In the genomic region with DNA sequence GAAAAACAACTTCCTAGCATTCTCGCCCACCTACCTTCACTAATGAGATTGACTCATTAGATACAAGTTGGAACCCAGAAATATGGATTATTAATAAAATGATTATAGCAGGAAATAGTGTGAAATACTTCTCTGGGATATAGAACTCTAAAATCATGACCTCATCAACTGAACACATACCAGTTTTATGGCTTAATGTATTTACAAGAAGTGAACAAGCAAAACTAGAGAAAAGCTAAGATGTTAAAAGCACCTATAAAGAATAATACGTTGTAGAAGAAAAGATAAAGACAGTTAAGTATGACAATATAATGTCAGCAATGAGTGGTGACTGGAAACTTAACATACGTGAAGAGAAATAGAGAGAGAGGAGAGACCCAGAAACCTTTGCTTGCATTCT, we compare ENCODE assay signal across 16 cellular contexts.
DNase-seq lines count a peak whose midpoint lies in the region; ATAC-seq and TF ChIP-seq lines count a peak whose summit lies in the region.
"Had no signal": no experiment of that assay in that cellular context is flagged by ENCODE, and none has a peak within 500 bp of the region (broad histone marks: within the 10 kb centered on the region; RNA-seq: fewer than 3 reads in every experiment).

No MANE protein-coding gene starts in this region.

- ATAC-seq in left colon (peak; percentile 81), HG02759 (IDR thresholded peaks at IDR 0.05; ENCODE audit: unreplicated experiment) (no peak)
- ATAC-seq: Panc1 had no signal

- 90 to 91% methylated on average over 3 of the region's 3 CpGs for WGBS in GM23248 (ENCODE audit: low coverage in 1 of 2, low lambda C conversion rate in 2 of 2, missing lambda C conversion rate in 2 of 2), 2 experiments
- WGBS in smooth muscle cell (ENCODE audit: low lambda C conversion rate) = 72% methylated on average over 3 of the region's 3 CpGs

- intact Hi-C loops in left colon (cut with DNase I, micrococcal nuclease) = no loop called here

- no peak overlapping the region for H3K4me3 ChIP-seq in GM23248
- H3K4me3 ChIP-seq in smooth muscle cell = no peak overlapping the region

- H3K9me3 ChIP-seq in GM23248 (ENCODE audit: low read depth) (no peaks in the 10 kb centered on the region), smooth muscle cell (replicated peaks; ENCODE audit: low read depth) (no peaks in the 10 kb centered on the region)

- H3K27ac ChIP-seq in GM23248 = no peak overlapping the region
- H3K27ac ChIP-seq in VCaP = peak overlapping the region; percentile 59
- no peak overlapping the region for H3K27ac ChIP-seq in smooth muscle cell (ENCODE audit: low read depth)
- H3K27ac ChIP-seq: HL-60 had no signal

- H3K4me1 ChIP-seq in GM23248 (ENCODE audit: insufficient read depth) (peaks cover 26% of the 10 kb centered on the region), smooth muscle cell (ENCODE audit: low read depth) (no peaks in the 10 kb centered on the region)

- no peak overlapping the region for H3K9ac ChIP-seq in GM23248
- no peak overlapping the region for H3K9ac ChIP-seq in smooth muscle cell (ENCODE audit: low read depth)

- TF ChIP-seq CTCF in VCaP (conservative IDR thresholded peaks at IDR 0.05) (no peak), smooth muscle cell (IDR thresholded peaks at IDR 0.05; ENCODE audit: borderline replicate concordance, insufficient read depth, poor library complexity, severe bottlenecking) (no peak), GM13977 (IDR thresholded peaks at IDR 0.05; ENCODE audit: extremely low read depth, insufficient read depth, missing control alignments) (no peak)

- in situ Hi-C loops in GM23248 (cut with MboI) = no loop called here
- in situ Hi-C loops in GM13977 (cut with MboI; ENCODE audit: low pct_unique_long_range_greater_than_20kb, low sequenced_read_pairs, unreplicated experiment) = no loop called here

- H3K27me3 ChIP-seq in GM23248 (replicated peaks; ENCODE audit: insufficient read depth) = no peaks in the 10 kb centered on the region
- H3K27me3 ChIP-seq in smooth muscle cell (ENCODE audit: low read depth) = no peaks in the 10 kb centered on the region

- H3F3A ChIP-seq in GM23248 (ENCODE audit: insufficient read depth) = peaks cover 17% of the 10 kb centered on the region
- H3F3A ChIP-seq in smooth muscle cell (ENCODE audit: low read depth) = peaks cover 6% of the 10 kb centered on the region

- DNase-seq in GM23248 = no peak
- DNase-seq in left colon = no peak
- DNase-seq in smooth muscle cell (lab: John Stamatoyannopoulos, UW; ENCODE audit: unreplicated experiment) = no peak
- DNase-seq in mesenteric fat pad (ENCODE audit: low spot score) = no peak
- no peak for DNase-seq in GM13977 (ENCODE audit: low spot score)
- DNase-seq: GF-D8; KG1; NCI-H1105 treated with DMSO at 0.1 percent for 48 hours; NCI-H2029 treated with DMSO at 0.1 percent for 48 hours; NCI-H510A treated with DMSO at 0.1 percent for 48 hours; NCI-H774; NK-92 treated with Interleukin-12 subunit alpha and Interleukin-12 subunit beta, amount 100 ng/mL, for 24 hours had no signal

- H3K9me2 ChIP-seq in GM23248 (ENCODE audit: insufficient read depth) = no peaks in the 10 kb centered on the region

- H3K79me2 ChIP-seq in GM23248 (ENCODE audit: insufficient read depth) = no peaks in the 10 kb centered on the region
- H3K79me2 ChIP-seq in smooth muscle cell (ENCODE audit: low read depth) = no peaks in the 10 kb centered on the region

- H3K4me2 ChIP-seq in GM23248 (ENCODE audit: unreplicated experiment) = peak overlapping the region; percentile 42
- peak overlapping the region; percentile 71 for H3K4me2 ChIP-seq in smooth muscle cell

- H2AFZ ChIP-seq in GM23248 = no peak overlapping the region
- H2AFZ ChIP-seq in smooth muscle cell (ENCODE audit: low read depth) = no peak overlapping the region

- H3K36me3 ChIP-seq in GM23248 (ENCODE audit: low read depth) = no peaks in the 10 kb centered on the region
- no peaks in the 10 kb centered on the region for H3K36me3 ChIP-seq in smooth muscle cell (ENCODE audit: low read depth)

- H4K20me1 ChIP-seq in GM23248 (ENCODE audit: insufficient read depth) (no peaks in the 10 kb centered on the region), smooth muscle cell (ENCODE audit: low read depth) (no peaks in the 10 kb centered on the region)
